ENCODE assay signal across 1 cellular context in the genomic region with DNA sequence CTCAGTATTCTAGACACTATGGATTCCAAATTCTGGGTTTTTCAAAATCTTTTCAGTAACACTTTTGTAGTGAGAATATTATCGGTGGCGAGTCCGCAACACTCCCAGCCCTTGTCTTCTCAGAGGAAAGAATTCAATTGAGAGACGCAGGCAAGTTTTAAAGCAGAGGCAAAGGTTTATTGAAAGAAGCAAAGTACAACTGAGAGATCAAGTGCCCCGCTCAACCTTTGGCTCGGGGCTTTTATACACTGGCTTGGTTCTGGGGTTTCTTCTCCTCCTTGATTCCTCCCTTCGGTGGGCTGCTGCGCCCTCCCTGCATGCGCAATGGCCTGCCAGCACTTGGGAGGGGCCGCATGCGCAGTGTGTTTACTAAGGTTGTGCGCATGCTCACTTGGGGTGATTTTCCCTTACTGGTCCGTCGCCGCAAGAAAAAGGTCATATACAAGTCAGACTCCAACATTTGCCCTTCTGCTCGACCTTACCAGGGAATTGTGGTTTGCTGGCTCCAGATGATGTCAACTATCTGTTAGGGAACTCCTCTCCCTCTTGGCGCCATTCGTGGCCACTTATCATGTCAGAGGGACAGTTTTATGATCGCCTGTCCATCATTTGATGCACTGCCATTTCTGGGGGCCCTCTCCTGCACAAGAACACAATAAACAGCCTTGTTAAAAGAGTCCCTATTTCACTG.
TF ChIP-seq lines count a peak whose summit lies in the region.

No MANE protein-coding gene starts in this region.

TF ChIP-seq in HepG2, 621 proteins besides CTCF, POLR2A, EP300 and RAD21 (continued from another document and continues in another):
- TF ChIP-seq, protein P1, sequence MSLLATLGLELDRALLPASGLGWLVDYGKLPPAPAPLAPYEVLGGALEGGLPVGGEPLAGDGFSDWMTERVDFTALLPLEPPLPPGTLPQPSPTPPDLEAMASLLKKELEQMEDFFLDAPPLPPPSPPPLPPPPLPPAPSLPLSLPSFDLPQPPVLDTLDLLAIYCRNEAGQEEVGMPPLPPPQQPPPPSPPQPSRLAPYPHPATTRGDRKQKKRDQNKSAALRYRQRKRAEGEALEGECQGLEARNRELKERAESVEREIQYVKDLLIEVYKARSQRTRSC (CRISPR knock-in tag; IDR thresholded peaks at IDR 0.05; ENCODE audit: low read depth) = no peak
- peak; percentile 36; the same call in 1 of the 2 replicates for TF ChIP-seq ZNF263 (CRISPR knock-in tag; IDR thresholded peaks at IDR 0.05)
- TF ChIP-seq AHR (CRISPR knock-in tag; IDR thresholded peaks at IDR 0.05) = peak; percentile 84
- TF ChIP-seq SCMH1 (CRISPR knock-in tag; IDR thresholded peaks at IDR 0.05; ENCODE audit: borderline replicate concordance) = no peak
- TF ChIP-seq, protein P2, sequence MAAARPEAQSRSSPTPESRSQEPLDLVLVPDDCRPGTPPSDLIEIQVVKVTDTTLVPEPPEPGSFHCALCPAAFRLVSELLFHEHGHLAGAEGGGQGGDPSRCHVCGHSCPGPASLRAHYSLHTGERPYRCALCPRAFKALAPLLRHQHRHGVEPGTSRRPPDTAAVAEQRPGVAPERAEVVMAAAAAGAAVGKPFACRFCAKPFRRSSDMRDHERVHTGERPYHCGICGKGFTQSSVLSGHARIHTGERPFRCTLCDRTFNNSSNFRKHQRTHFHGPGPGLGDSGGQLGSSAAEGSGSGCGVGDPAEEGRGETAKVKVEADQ (CRISPR knock-in tag; IDR thresholded peaks at IDR 0.05; ENCODE audit: borderline replicate concordance) = peak; percentile 96
- peak; percentile 93; the same call in 1 of the 2 replicates for TF ChIP-seq THYN1 (CRISPR knock-in tag; IDR thresholded peaks at IDR 0.05; ENCODE audit: borderline replicate concordance, low read depth)
- no peak for TF ChIP-seq SP1 (IDR thresholded peaks at IDR 0.05)
- TF ChIP-seq SP1 (CRISPR knock-in tag; IDR thresholded peaks at IDR 0.05) = peak; percentile 94
- TF ChIP-seq, protein P3, sequence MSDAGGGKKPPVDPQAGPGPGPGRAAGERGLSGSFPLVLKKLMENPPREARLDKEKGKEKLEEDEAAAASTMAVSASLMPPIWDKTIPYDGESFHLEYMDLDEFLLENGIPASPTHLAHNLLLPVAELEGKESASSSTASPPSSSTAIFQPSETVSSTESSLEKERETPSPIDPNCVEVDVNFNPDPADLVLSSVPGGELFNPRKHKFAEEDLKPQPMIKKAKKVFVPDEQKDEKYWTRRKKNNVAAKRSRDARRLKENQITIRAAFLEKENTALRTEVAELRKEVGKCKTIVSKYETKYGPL (CRISPR knock-in tag; IDR thresholded peaks at IDR 0.05) = peak; percentile 41; the same call in 1 of the 2 replicates
- no peak for TF ChIP-seq ZNF780A (CRISPR knock-in tag; IDR thresholded peaks at IDR 0.05)
- TF ChIP-seq, protein P4, sequence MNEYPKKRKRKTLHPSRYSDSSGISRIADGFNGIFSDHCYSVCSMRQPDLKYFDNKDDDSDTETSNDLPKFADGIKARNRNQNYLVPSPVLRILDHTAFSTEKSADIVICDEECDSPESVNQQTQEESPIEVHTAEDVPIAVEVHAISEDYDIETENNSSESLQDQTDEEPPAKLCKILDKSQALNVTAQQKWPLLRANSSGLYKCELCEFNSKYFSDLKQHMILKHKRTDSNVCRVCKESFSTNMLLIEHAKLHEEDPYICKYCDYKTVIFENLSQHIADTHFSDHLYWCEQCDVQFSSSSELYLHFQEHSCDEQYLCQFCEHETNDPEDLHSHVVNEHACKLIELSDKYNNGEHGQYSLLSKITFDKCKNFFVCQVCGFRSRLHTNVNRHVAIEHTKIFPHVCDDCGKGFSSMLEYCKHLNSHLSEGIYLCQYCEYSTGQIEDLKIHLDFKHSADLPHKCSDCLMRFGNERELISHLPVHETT (CRISPR knock-in tag; conservative IDR thresholded peaks at IDR 0.05) = 0 out of 2 replicates have a peak, but pooled peaks have one; percentile 6
- no peak for TF ChIP-seq NRL (CRISPR knock-in tag; IDR thresholded peaks at IDR 0.05; ENCODE audit: borderline replicate concordance)
- peak; percentile 76 for TF ChIP-seq ZNF441 (CRISPR knock-in tag; IDR thresholded peaks at IDR 0.05; ENCODE audit: borderline replicate concordance)
- peak; percentile 95; the same call in 1 of the 2 replicates for TF ChIP-seq ZNF337 (CRISPR knock-in tag; IDR thresholded peaks at IDR 0.05; ENCODE audit: borderline replicate concordance, low read depth)
- TF ChIP-seq, protein P5, sequence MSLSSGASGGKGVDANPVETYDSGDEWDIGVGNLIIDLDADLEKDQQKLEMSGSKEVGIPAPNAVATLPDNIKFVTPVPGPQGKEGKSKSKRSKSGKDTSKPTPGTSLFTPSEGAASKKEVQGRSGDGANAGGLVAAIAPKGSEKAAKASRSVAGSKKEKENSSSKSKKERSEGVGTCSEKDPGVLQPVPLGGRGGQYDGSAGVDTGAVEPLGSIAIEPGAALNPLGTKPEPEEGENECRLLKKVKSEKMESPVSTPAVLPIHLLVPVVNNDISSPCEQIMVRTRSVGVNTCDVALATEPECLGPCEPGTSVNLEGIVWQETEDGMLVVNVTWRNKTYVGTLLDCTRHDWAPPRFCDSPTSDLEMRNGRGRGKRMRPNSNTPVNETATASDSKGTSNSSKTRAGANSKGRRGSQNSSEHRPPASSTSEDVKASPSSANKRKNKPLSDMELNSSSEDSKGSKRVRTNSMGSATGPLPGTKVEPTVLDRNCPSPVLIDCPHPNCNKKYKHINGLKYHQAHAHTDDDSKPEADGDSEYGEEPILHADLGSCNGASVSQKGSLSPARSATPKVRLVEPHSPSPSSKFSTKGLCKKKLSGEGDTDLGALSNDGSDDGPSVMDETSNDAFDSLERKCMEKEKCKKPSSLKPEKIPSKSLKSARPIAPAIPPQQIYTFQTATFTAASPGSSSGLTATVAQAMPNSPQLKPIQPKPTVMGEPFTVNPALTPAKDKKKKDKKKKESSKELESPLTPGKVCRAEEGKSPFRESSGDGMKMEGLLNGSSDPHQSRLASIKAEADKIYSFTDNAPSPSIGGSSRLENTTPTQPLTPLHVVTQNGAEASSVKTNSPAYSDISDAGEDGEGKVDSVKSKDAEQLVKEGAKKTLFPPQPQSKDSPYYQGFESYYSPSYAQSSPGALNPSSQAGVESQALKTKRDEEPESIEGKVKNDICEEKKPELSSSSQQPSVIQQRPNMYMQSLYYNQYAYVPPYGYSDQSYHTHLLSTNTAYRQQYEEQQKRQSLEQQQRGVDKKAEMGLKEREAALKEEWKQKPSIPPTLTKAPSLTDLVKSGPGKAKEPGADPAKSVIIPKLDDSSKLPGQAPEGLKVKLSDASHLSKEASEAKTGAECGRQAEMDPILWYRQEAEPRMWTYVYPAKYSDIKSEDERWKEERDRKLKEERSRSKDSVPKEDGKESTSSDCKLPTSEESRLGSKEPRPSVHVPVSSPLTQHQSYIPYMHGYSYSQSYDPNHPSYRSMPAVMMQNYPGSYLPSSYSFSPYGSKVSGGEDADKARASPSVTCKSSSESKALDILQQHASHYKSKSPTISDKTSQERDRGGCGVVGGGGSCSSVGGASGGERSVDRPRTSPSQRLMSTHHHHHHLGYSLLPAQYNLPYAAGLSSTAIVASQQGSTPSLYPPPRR (CRISPR knock-in tag; IDR thresholded peaks at IDR 0.05; ENCODE audit: borderline replicate concordance) = peak; percentile 2; the same call in 1 of the 2 replicates
- TF ChIP-seq ZNF766 (CRISPR knock-in tag; IDR thresholded peaks at IDR 0.05; ENCODE audit: borderline replicate concordance) = no peak; the same call in 1 of the 2 replicates
- TF ChIP-seq FOXA3 (CRISPR knock-in tag; IDR thresholded peaks at IDR 0.05) = peak; percentile 72
- no peak for TF ChIP-seq FOXP1 (IDR thresholded peaks at IDR 0.05)
- peak; percentile 54 for TF ChIP-seq FOXP1 (CRISPR knock-in tag; IDR thresholded peaks at IDR 0.05)
- peak; percentile 64; the same call in 1 of the 2 replicates for TF ChIP-seq ZSCAN20 (CRISPR knock-in tag; IDR thresholded peaks at IDR 0.05; ENCODE audit: borderline replicate concordance)
- TF ChIP-seq TGIF2 (CRISPR knock-in tag; IDR thresholded peaks at IDR 0.05) = peak; percentile 70; the same call in 1 of the 2 replicates
- TF ChIP-seq PHF5A (CRISPR knock-in tag; IDR thresholded peaks at IDR 0.05; ENCODE audit: low read depth, unreplicated experiment) = no peak
- peak; percentile 83; the same call in 1 of the 2 replicates for TF ChIP-seq KAT7 (CRISPR knock-in tag; IDR thresholded peaks at IDR 0.05; ENCODE audit: borderline replicate concordance)
- peak; percentile 71 for TF ChIP-seq PHF8 (CRISPR knock-in tag; IDR thresholded peaks at IDR 0.05)
- TF ChIP-seq ZFX (CRISPR knock-in tag; IDR thresholded peaks at IDR 0.05; ENCODE audit: low read depth) = peak; percentile 69
- no peak for TF ChIP-seq KDM5A (IDR thresholded peaks at IDR 0.05; ENCODE audit: borderline replicate concordance, low read length)
- TF ChIP-seq, protein P6, sequence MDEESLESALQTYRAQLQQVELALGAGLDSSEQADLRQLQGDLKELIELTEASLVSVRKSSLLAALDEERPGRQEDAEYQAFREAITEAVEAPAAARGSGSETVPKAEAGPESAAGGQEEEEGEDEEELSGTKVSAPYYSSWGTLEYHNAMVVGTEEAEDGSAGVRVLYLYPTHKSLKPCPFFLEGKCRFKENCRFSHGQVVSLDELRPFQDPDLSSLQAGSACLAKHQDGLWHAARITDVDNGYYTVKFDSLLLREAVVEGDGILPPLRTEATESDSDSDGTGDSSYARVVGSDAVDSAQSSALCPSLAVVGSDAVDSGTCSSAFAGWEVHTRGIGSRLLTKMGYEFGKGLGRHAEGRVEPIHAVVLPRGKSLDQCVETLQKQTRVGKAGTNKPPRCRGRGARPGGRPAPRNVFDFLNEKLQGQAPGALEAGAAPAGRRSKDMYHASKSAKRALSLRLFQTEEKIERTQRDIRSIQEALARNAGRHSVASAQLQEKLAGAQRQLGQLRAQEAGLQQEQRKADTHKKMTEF (CRISPR knock-in tag; IDR thresholded peaks at IDR 0.05) = peak; percentile 45
- TF ChIP-seq RBFOX2 (IDR thresholded peaks at IDR 0.05; ENCODE audit: low read depth, low read length) = peak; percentile 54; the same call in 1 of the 2 replicates
- TF ChIP-seq, protein P7, sequence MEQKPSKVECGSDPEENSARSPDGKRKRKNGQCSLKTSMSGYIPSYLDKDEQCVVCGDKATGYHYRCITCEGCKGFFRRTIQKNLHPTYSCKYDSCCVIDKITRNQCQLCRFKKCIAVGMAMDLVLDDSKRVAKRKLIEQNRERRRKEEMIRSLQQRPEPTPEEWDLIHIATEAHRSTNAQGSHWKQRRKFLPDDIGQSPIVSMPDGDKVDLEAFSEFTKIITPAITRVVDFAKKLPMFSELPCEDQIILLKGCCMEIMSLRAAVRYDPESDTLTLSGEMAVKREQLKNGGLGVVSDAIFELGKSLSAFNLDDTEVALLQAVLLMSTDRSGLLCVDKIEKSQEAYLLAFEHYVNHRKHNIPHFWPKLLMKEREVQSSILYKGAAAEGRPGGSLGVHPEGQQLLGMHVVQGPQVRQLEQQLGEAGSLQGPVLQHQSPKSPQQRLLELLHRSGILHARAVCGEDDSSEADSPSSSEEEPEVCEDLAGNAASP (CRISPR knock-in tag; IDR thresholded peaks at IDR 0.05; ENCODE audit: borderline replicate concordance) = peak; percentile 30; the same call in 1 of the 2 replicates
- peak; percentile 92 for TF ChIP-seq ZNF83 (CRISPR knock-in tag; IDR thresholded peaks at IDR 0.05; ENCODE audit: borderline replicate concordance)
- TF ChIP-seq, protein P8, sequence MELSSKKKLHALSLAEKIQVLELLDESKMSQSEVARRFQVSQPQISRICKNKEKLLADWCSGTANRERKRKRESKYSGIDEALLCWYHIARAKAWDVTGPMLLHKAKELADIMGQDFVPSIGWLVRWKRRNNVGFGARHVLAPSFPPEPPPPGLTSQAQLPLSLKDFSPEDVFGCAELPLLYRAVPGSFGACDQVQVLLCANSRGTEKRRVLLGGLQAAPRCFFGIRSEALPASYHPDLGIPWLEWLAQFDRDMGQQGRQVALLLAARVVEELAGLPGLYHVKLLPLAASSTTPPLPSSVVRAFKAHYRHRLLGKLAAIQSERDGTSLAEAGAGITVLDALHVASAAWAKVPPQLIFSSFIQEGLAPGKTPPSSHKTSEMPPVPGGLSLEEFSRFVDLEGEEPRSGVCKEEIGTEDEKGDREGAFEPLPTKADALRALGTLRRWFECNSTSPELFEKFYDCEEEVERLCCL (CRISPR knock-in tag; IDR thresholded peaks at IDR 0.05; ENCODE audit: borderline replicate concordance) = peak; percentile 92; the same call in 1 of the 2 replicates
- no peak for TF ChIP-seq MAFK (conservative IDR thresholded peaks at IDR 0.05 in 1 of 2, IDR thresholded peaks at IDR 0.05 in 1 of 2; ENCODE audit: low read length in 2 of 2)
- peak; percentile 75; the same call in 1 of the 2 replicates for TF ChIP-seq MAZ (IDR thresholded peaks at IDR 0.05; ENCODE audit: borderline replicate concordance, low read depth, low read length)
- peak; percentile 79; the same call in 1 of the 2 replicates for TF ChIP-seq MAZ (CRISPR knock-in tag; IDR thresholded peaks at IDR 0.05; ENCODE audit: low read depth)
- no peak for TF ChIP-seq MED13 (CRISPR knock-in tag; IDR thresholded peaks at IDR 0.05)
- no peak for TF ChIP-seq U2AF1 (optimal IDR thresholded peaks at IDR 0.05; ENCODE audit: low read depth, low read length)
- peak; percentile 65 for TF ChIP-seq ZNF572 (CRISPR knock-in tag; IDR thresholded peaks at IDR 0.05)
- peak; percentile 79 for TF ChIP-seq GATAD1 (CRISPR knock-in tag; IDR thresholded peaks at IDR 0.05)
- peak; percentile 72 for TF ChIP-seq ZNF564 (CRISPR knock-in tag; IDR thresholded peaks at IDR 0.05)
- no peak for TF ChIP-seq ZNF160 (CRISPR knock-in tag; IDR thresholded peaks at IDR 0.05)
- TF ChIP-seq, protein P9, sequence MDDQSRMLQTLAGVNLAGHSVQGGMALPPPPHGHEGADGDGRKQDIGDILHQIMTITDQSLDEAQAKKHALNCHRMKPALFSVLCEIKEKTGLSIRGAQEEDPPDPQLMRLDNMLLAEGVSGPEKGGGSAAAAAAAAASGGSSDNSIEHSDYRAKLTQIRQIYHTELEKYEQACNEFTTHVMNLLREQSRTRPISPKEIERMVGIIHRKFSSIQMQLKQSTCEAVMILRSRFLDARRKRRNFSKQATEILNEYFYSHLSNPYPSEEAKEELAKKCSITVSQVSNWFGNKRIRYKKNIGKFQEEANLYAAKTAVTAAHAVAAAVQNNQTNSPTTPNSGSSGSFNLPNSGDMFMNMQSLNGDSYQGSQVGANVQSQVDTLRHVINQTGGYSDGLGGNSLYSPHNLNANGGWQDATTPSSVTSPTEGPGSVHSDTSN (CRISPR knock-in tag; IDR thresholded peaks at IDR 0.05; ENCODE audit: borderline replicate concordance) = no peak
- TF ChIP-seq ETV6 (CRISPR knock-in tag; conservative IDR thresholded peaks at IDR 0.05) = no peak; the same call in 1 of the 2 replicates
- TF ChIP-seq, protein P10, sequence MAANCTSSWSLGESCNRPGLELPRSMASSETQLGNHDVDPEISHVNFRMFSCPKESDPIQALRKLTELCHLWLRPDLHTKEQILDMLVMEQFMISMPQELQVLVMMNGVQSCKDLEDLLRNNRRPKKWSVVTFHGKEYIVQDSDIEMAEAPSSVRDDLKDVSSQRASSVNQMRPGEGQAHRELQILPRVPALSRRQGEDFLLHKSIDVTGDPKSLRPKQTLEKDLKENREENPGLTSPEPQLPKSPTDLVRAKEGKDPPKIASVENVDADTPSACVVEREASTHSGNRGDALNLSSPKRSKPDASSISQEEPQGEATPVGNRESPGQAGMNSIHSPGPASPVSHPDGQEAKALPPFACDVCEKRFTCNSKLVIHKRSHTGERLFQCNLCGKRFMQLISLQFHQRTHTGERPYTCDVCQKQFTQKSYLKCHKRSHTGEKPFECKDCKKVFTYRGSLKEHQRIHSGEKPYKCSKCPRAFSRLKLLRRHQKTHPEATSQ (CRISPR knock-in tag; IDR thresholded peaks at IDR 0.05; ENCODE audit: borderline replicate concordance) = peak; percentile 79; the same call in 1 of the 2 replicates
- 0 out of 2 replicates have a peak, but pooled peaks have one; percentile 55 for TF ChIP-seq TMF1 (CRISPR knock-in tag; IDR thresholded peaks at IDR 0.05; ENCODE audit: low read depth)
- peak; percentile 71 for TF ChIP-seq GATAD2A (CRISPR knock-in tag; IDR thresholded peaks at IDR 0.05)
